34 cellular contexts compared by ENCODE assay signal in genomic region chr4:66028668-66029067, GRCh38.
"Had no signal": no experiment of that assay in that cellular context is flagged by ENCODE, and none has a peak within 500 bp of the region (broad histone marks: within the 10 kb centered on the region; RNA-seq: fewer than 3 reads in every experiment).

No MANE protein-coding gene starts in this region.

- H3K27me3 ChIP-seq: MG63 had no signal

- H3K4me3 ChIP-seq: MG63 had no signal

- H3K36me3 ChIP-seq: MG63 had no signal

- DNase-seq: Karpas-422, Kasumi-1, MG63, MM.1S, MV-4-11, NCI-H1048, NCI-H1092, NCI-H1092 treated with DMSO at 0.1 percent for 48 hours, NCI-H1105, NCI-H1105 treated with DMSO at 0.1 percent for 48 hours, NCI-H1417, NCI-H1417 treated with DMSO at 0.1 percent for 48 hours, NCI-H1436, NCI-H1436 treated with DMSO at 0.1 percent for 48 hours, NCI-H146, NCI-H1694, NCI-H1694 treated with DMSO at 0.1 percent for 48 hours, NCI-H187, NCI-H187 treated with DMSO at 0.1 percent for 48 hours, NCI-H1930, NCI-H2029, NCI-H2029 treated with DMSO at 0.1 percent for 48 hours, NCI-H2081, NCI-H2081 treated with DMSO at 0.1 percent for 48 hours, NCI-H2107, NCI-H2171, NCI-H2171 treated with DMSO at 0.1 percent for 48 hours, NCI-H2227 treated with DMSO at 0.1 percent for 48 hours, NCI-H226, NCI-H345, NCI-H446, NCI-H446 treated with DMSO at 0.1 percent for 48 hours, NCI-H510A, NCI-H510A treated with DMSO at 0.1 percent for 48 hours had no signal

- H3K9me3 ChIP-seq: MG63 had no signal
